Comparison of ENCODE assay signal across 1 cellular context in genomic region chr3:81581966-81582599, GRCh38.
TF ChIP-seq lines count a peak whose summit lies in the region.

No MANE protein-coding gene starts in this region.

TF ChIP-seq in HepG2, 621 proteins besides CTCF, POLR2A, EP300 and RAD21 (continued from another document):
- TF ChIP-seq STAG1 (CRISPR knock-in tag; IDR thresholded peaks at IDR 0.05), result peak; percentile 72
- TF ChIP-seq ZHX2 (IDR thresholded peaks at IDR 0.05; ENCODE audit: low read depth), result no peak
- no peak for TF ChIP-seq ZHX2 (CRISPR knock-in tag; IDR thresholded peaks at IDR 0.05; ENCODE audit: borderline replicate concordance)
